Comparison of ENCODE assay signal across 25 cellular contexts in genomic region chr13:84315527-84315926, GRCh38.
"Had no signal": no experiment of that assay in that cellular context is flagged by ENCODE, and none has a peak within 500 bp of the region (broad histone marks: within the 10 kb centered on the region; RNA-seq: fewer than 3 reads in every experiment).

No MANE protein-coding gene starts in this region.

- H3K27ac Mint-ChIP-seq: activated CD4-positive, alpha-beta T cell treated with anti-CD3 and anti-CD28 coated beads, Interleukin-2, amount 10 ng/mL, durations not matched to agents 24 days and 14 days; activated CD8-positive, alpha-beta T cell treated with anti-CD3 and anti-CD28 coated beads, Interleukin-2, amount 10 ng/mL, durations not matched to agents 7 days and 5 days; activated naive CD8-positive, alpha-beta T cell treated with anti-CD3 and anti-CD28 coated beads, Interleukin-2, amount 50 U/mL, for 24 hours; activated T-helper 1 cell treated with anti-CD3 and anti-CD28 coated beads, Interleukin-12 subunit alpha, Interleukin-12 subunit beta, Interleukin-2, Interleukin-4 antibody, amounts not matched to agents 30 ng/mL and 10 ng/mL and 1 ng/mL, durations not matched to agents 14 hours and 24 hours and 36 hours; dendritic cell treated with granulocyte-macrophage colony-stimulating factor and Interleukin-4, amounts not matched to agents 40 ng/mL and 50 ng/mL, for 4 days; natural killer cell; stimulated activated memory B cell treated with anti-CD40 and anti-IgM and Interleukin-4, amounts not matched to agents 10 μg/mL and 1 μg/mL and 100 μg/mL, for 72 hours; T-helper 2 cell treated with Interferon-gamma antibody and Interleukin-4, amounts not matched to agents 5 μg/mL and 100 μg/mL, for 36 hours had no signal

- H3K9me3 ChIP-seq: sigmoid colon, uterus had no signal

- H3K4me1 ChIP-seq: foreskin keratinocyte, sigmoid colon, stomach, transverse colon, uterus had no signal

- DNase-seq: activated CD4-positive, alpha-beta T cell treated with anti-CD3 and anti-CD28 coated beads, Interleukin-2, amount 10 ng/mL, durations not matched to agents 24 days and 14 days; activated CD8-positive, alpha-beta T cell treated with anti-CD3 and anti-CD28 coated beads, Interleukin-2, amount 10 ng/mL, durations not matched to agents 7 days and 5 days; activated gamma-delta T cell; activated naive CD4-positive, alpha-beta T cell treated with anti-CD3 and anti-CD28 coated beads, Interleukin-2, amount 50 U/mL, for 16 hours; activated naive CD8-positive, alpha-beta T cell treated with anti-CD3 and anti-CD28 coated beads, Interleukin-2, amount 50 U/mL, for 24 hours; brain microvascular endothelial cell; caudate nucleus; effector CD4-positive, alpha-beta T cell; foreskin keratinocyte; left ventricle myocardium superior; midbrain; natural killer cell; nucleus accumbens; posterior cingulate gyrus; sigmoid colon; stimulated activated CD4-positive, alpha-beta T cell treated with anti-CD3 and anti-CD28 coated beads, Interleukin-15, amount 100 ng/mL, for 24 hours; stomach; transverse colon; uterus had no signal

- H3K4me3 ChIP-seq: sigmoid colon, smooth muscle cell, stomach, transverse colon, uterus had no signal

- H3K36me3 Mint-ChIP-seq: natural killer cell; stimulated activated memory B cell treated with anti-CD40 and anti-IgM and Interleukin-4, amounts not matched to agents 10 μg/mL and 1 μg/mL and 100 μg/mL, for 72 hours had no signal

- H3K4me3 Mint-ChIP-seq: activated CD4-positive, alpha-beta T cell treated with anti-CD3 and anti-CD28 coated beads, Interleukin-2, amount 10 ng/mL, durations not matched to agents 24 days and 14 days; activated CD8-positive, alpha-beta T cell treated with anti-CD3 and anti-CD28 coated beads, Interleukin-2, amount 10 ng/mL, durations not matched to agents 7 days and 5 days; activated naive CD8-positive, alpha-beta T cell treated with anti-CD3 and anti-CD28 coated beads, Interleukin-2, amount 50 U/mL, for 24 hours; activated T-helper 1 cell treated with anti-CD3 and anti-CD28 coated beads, Interleukin-12 subunit alpha, Interleukin-12 subunit beta, Interleukin-2, Interleukin-4 antibody, amounts not matched to agents 30 ng/mL and 10 ng/mL and 1 ng/mL, durations not matched to agents 14 hours and 24 hours and 36 hours; dendritic cell treated with granulocyte-macrophage colony-stimulating factor and Interleukin-4, amounts not matched to agents 40 ng/mL and 50 ng/mL, for 4 days; natural killer cell; stimulated activated memory B cell treated with anti-CD40 and anti-IgM and Interleukin-4, amounts not matched to agents 10 μg/mL and 1 μg/mL and 100 μg/mL, for 72 hours; T-helper 2 cell treated with Interferon-gamma antibody and Interleukin-4, amounts not matched to agents 5 μg/mL and 100 μg/mL, for 36 hours had no signal

- H3K4me2 ChIP-seq: smooth muscle cell had no signal

- H3K27me3 Mint-ChIP-seq: activated CD4-positive, alpha-beta T cell treated with anti-CD3 and anti-CD28 coated beads, Interleukin-2, amount 10 ng/mL, durations not matched to agents 24 days and 14 days; activated naive CD8-positive, alpha-beta T cell treated with anti-CD3 and anti-CD28 coated beads, Interleukin-2, amount 50 U/mL, for 24 hours; dendritic cell treated with granulocyte-macrophage colony-stimulating factor and Interleukin-4, amounts not matched to agents 40 ng/mL and 50 ng/mL, for 4 days; stimulated activated memory B cell treated with anti-CD40 and anti-IgM and Interleukin-4, amounts not matched to agents 10 μg/mL and 1 μg/mL and 100 μg/mL, for 72 hours had no signal

- H3K36me3 ChIP-seq: brain microvascular endothelial cell, sigmoid colon, stomach, transverse colon, uterus had no signal

- H3K27ac ChIP-seq: brain microvascular endothelial cell, foreskin keratinocyte, sigmoid colon, stomach, transverse colon, uterus, VCaP had no signal

- H3K27me3 ChIP-seq: brain microvascular endothelial cell, foreskin keratinocyte, sigmoid colon, stomach, transverse colon, uterus had no signal

- H3K4me1 Mint-ChIP-seq: activated CD4-positive, alpha-beta T cell treated with anti-CD3 and anti-CD28 coated beads, Interleukin-2, amount 10 ng/mL, durations not matched to agents 24 days and 14 days; activated naive CD8-positive, alpha-beta T cell treated with anti-CD3 and anti-CD28 coated beads, Interleukin-2, amount 50 U/mL, for 24 hours; natural killer cell; stimulated activated memory B cell treated with anti-CD40 and anti-IgM and Interleukin-4, amounts not matched to agents 10 μg/mL and 1 μg/mL and 100 μg/mL, for 72 hours had no signal

- H3K9me3 Mint-ChIP-seq: activated CD4-positive, alpha-beta T cell treated with anti-CD3 and anti-CD28 coated beads, Interleukin-2, amount 10 ng/mL, durations not matched to agents 24 days and 14 days; activated naive CD8-positive, alpha-beta T cell treated with anti-CD3 and anti-CD28 coated beads, Interleukin-2, amount 50 U/mL, for 24 hours; natural killer cell had no signal
